12 cellular contexts compared by ENCODE assay signal in genomic region chr21:39345440-39345839, GRCh38. TPM values are rescaled to one million over a fixed set of nuclear protein-coding genes. Genes with fewer than 3 reads are reported as not detected.
DNase-seq lines count a peak whose midpoint lies in the region; ATAC-seq, FAIRE-seq and TF ChIP-seq lines count a peak whose summit lies in the region.
"Had no signal": no experiment of that assay in that cellular context is flagged by ENCODE, and none has a peak within 500 bp of the region (broad histone marks: within the 10 kb centered on the region; RNA-seq: fewer than 3 reads in every experiment).

No MANE protein-coding gene starts in this region.

- CTCF ChIA-PET in HEK293T (lab: Yijun Ruan, JAX), result no interaction called here

- no peak for FAIRE-seq in HTR-8/SVneo (lab: Jason Lieb, UNC)
- FAIRE-seq: GM18507 had no signal

- no peak overlapping the region for H3K27ac ChIP-seq in BLaER1 treated with 17β-estradiol and CSF1 and Interleukin-3, amounts not matched to agents 10 nM and 100 nM
- H3K27ac ChIP-seq: brain microvascular endothelial cell, SJSA1 had no signal

- TF ChIP-seq CTCF in mesothelial cell of epicardium (IDR thresholded peaks at IDR 0.05; ENCODE audit: unreplicated experiment), result no peak

- intact Hi-C loops in head of caudate nucleus (cut with DNase I), result loop anchor here (5.0 kb wide), 1 partner anchor 42 kb away; no protein-coding TSS in a partner anchor

- H3K9me3 ChIP-seq in BLaER1 treated with 17β-estradiol and CSF1 and Interleukin-3, amounts not matched to agents 10 nM and 100 nM (replicated peaks in 1 of 11), result no peaks in the 10 kb centered on the region
- H3K9me3 ChIP-seq: SJSA1 had no signal

- DNase-seq in HEK293T (ENCODE audit: extremely low spot score) (no peak), mesothelial cell of epicardium (ENCODE audit: low spot score in 2 of 2, unreplicated experiment in 2 of 2) (no peak), SHP77 treated with DMSO at 0.1 percent for 48 hours (lab: John Stamatoyannopoulos, UW) (no peak), head of caudate nucleus (no peak), HTR-8/SVneo (ENCODE audit: insufficient read length, low spot score) (no peak)
- DNase-seq in activated naive CD8-positive, alpha-beta T cell treated with anti-CD3 and anti-CD28 coated beads, Interleukin-2, amount 10 ng/mL, durations not matched to agents 7 days and 5 days, result no peak
- DNase-seq: brain microvascular endothelial cell, NCI-H510A had no signal

- H3K4me3 Mint-ChIP-seq in activated naive CD8-positive, alpha-beta T cell treated with anti-CD3 and anti-CD28 coated beads, Interleukin-2, amount 10 ng/mL, durations not matched to agents 7 days and 5 days, result peak overlapping the region; percentile 76
- H3K4me3 Mint-ChIP-seq in mesothelial cell of epicardium, result peak overlapping the region; percentile 88

- peaks cover 28 to 44% (median 34%) of the 10 kb centered on the region in 10 experiments for H3K4me1 ChIP-seq in BLaER1 treated with 17β-estradiol and CSF1 and Interleukin-3, amounts not matched to agents 10 nM and 100 nM

- no peaks in the 10 kb centered on the region for H3K27me3 Mint-ChIP-seq in activated naive CD8-positive, alpha-beta T cell treated with anti-CD3 and anti-CD28 coated beads, Interleukin-2, amount 10 ng/mL, durations not matched to agents 7 days and 5 days
- H3K27me3 Mint-ChIP-seq in mesothelial cell of epicardium (ENCODE audit: low read depth), result no peaks in the 10 kb centered on the region

- peaks cover 37% of the 10 kb centered on the region for H3K4me1 Mint-ChIP-seq in activated naive CD8-positive, alpha-beta T cell treated with anti-CD3 and anti-CD28 coated beads, Interleukin-2, amount 10 ng/mL, durations not matched to agents 7 days and 5 days
- H3K4me1 Mint-ChIP-seq in mesothelial cell of epicardium, result peaks cover 38% of the 10 kb centered on the region

- peak overlapping the region in 7 of 10 experiments; percentile 34 to 100 (median 91); a peak in 7 of 20 replicates for H3K4me3 ChIP-seq in BLaER1 treated with 17β-estradiol and CSF1 and Interleukin-3, amounts not matched to agents 10 nM and 100 nM
- H3K4me3 ChIP-seq: SJSA1 had no signal

- POLR2A ChIA-PET in HEK293T (lab: Yijun Ruan, JAX), result interaction anchor here (1.9 kb wide), 1 partner anchor 35 kb away, joined by 6 read pairs; a partner anchor contains a TSS
- POLR2A ChIA-PET in activated naive CD8-positive, alpha-beta T cell treated with anti-CD3 and anti-CD28 coated beads, Interleukin-2, amount 10 ng/mL, durations not matched to agents 7 days and 5 days (lab: Charles Lee), result interaction anchor here (6.6 kb wide), 1 partner anchor 32 kb away, joined by 78 read pairs; the partner anchor contains the start of gene BRWD1

- peaks cover 51 to 75% (median 68%) of the 10 kb centered on the region in 11 experiments for H3K36me3 ChIP-seq in BLaER1 treated with 17β-estradiol and CSF1 and Interleukin-3, amounts not matched to agents 10 nM and 100 nM

- ATAC-seq in activated naive CD8-positive, alpha-beta T cell treated with anti-CD3 and anti-CD28 coated beads, Interleukin-2, amount 10 ng/mL, durations not matched to agents 7 days and 5 days (ENCODE audit: low read depth), result no peak
- ATAC-seq in GM18517 (IDR thresholded peaks at IDR 0.05; ENCODE audit: unreplicated experiment), result no peak

- H3K9ac ChIP-seq in BLaER1 treated with 17β-estradiol and CSF1 and Interleukin-3, amounts not matched to agents 10 nM and 100 nM, result peak overlapping the region in 4 of 11 experiments; percentile 21 to 57 (median 39); a peak in 5 of 22 replicates

- H3K36me3 Mint-ChIP-seq in activated naive CD8-positive, alpha-beta T cell treated with anti-CD3 and anti-CD28 coated beads, Interleukin-2, amount 10 ng/mL, durations not matched to agents 7 days and 5 days, result peaks cover 42% of the 10 kb centered on the region
- peaks cover 46% of the 10 kb centered on the region for H3K36me3 Mint-ChIP-seq in mesothelial cell of epicardium

- peak overlapping the region; percentile 44 for H3K27ac Mint-ChIP-seq in activated naive CD8-positive, alpha-beta T cell treated with anti-CD3 and anti-CD28 coated beads, Interleukin-2, amount 10 ng/mL, durations not matched to agents 7 days and 5 days
- peak overlapping the region; percentile 60 for H3K27ac Mint-ChIP-seq in mesothelial cell of epicardium

- no peaks in the 10 kb centered on the region for H3K27me3 ChIP-seq in BLaER1 treated with 17β-estradiol and CSF1 and Interleukin-3, amounts not matched to agents 10 nM and 100 nM
- H3K27me3 ChIP-seq: brain microvascular endothelial cell, SJSA1 had no signal

- H3K9me3 Mint-ChIP-seq in activated naive CD8-positive, alpha-beta T cell treated with anti-CD3 and anti-CD28 coated beads, Interleukin-2, amount 10 ng/mL, durations not matched to agents 7 days and 5 days, result no peaks in the 10 kb centered on the region
- no peaks in the 10 kb centered on the region for H3K9me3 Mint-ChIP-seq in mesothelial cell of epicardium

- peak overlapping the region; percentile 65 to 96 (median 84) for H3K4me2 ChIP-seq in BLaER1 treated with 17β-estradiol and CSF1 and Interleukin-3, amounts not matched to agents 10 nM and 100 nM

- H4K20me1 ChIP-seq in BLaER1 treated with 17β-estradiol and CSF1 and Interleukin-3, amounts not matched to agents 10 nM and 100 nM, result peaks cover 35 to 69% (median 63%) of the 10 kb centered on the region in 11 experiments; a peak in 21 of 22 replicates

TF ChIP-seq in HEK293T, 16 proteins besides CTCF, POLR2A, EP300 and RAD21:
- TF ChIP-seq NFRKB (IDR thresholded peaks at IDR 0.05), result no peak
- TF ChIP-seq FOXM1 (IDR thresholded peaks at IDR 0.05; ENCODE audit: borderline replicate concordance), result no peak
- TF ChIP-seq ARNT (IDR thresholded peaks at IDR 0.05), result no peak
- TF ChIP-seq LEF1 (IDR thresholded peaks at IDR 0.05; ENCODE audit: borderline replicate concordance), result no peak
- TF ChIP-seq, protein P1, sequence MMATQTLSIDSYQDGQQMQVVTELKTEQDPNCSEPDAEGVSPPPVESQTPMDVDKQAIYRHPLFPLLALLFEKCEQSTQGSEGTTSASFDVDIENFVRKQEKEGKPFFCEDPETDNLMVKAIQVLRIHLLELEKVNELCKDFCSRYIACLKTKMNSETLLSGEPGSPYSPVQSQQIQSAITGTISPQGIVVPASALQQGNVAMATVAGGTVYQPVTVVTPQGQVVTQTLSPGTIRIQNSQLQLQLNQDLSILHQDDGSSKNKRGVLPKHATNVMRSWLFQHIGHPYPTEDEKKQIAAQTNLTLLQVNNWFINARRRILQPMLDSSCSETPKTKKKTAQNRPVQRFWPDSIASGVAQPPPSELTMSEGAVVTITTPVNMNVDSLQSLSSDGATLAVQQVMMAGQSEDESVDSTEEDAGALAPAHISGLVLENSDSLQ (IDR thresholded peaks at IDR 0.05), result peak; percentile 56

RNA-seq across cellular contexts. Expression of gene HMGN1, which starts 3.4 kb away (rescaled TPM):
- total RNA-seq in activated naive CD8-positive, alpha-beta T cell treated with anti-CD3 and anti-CD28 coated beads, Interleukin-2, amount 10 ng/mL, durations not matched to agents 7 days and 5 days, result 100 to 1,000 TPM; 363 to 369 TPM
- total RNA-seq in mesothelial cell of epicardium, result 459 to 483 TPM (median 479 TPM) in 3 replicates

RNA-seq across cellular contexts. Expression of gene BRWD1, which starts 32.0 kb away (rescaled TPM):
- total RNA-seq in activated naive CD8-positive, alpha-beta T cell treated with anti-CD3 and anti-CD28 coated beads, Interleukin-2, amount 10 ng/mL, durations not matched to agents 7 days and 5 days, result 10 to 100 TPM; 53.5 to 62.9 TPM
- total RNA-seq in mesothelial cell of epicardium, result 64.6 to 65.9 TPM (median 65.6 TPM) in 3 replicates
